ENCODE assay signal across 9 cellular contexts in genomic region chr3:67018105-67018788, GRCh38. TPM values are rescaled to one million over a fixed set of nuclear protein-coding genes. Genes with fewer than 3 reads are reported as not detected.
A peak's percentile ranks its signal among the peaks of the same experiment; 100 is the strongest.
DNase-seq lines count a peak whose midpoint lies in the region; ATAC-seq, FAIRE-seq and TF ChIP-seq lines count a peak whose summit lies in the region.
"Had no signal": no experiment of that assay in that cellular context is flagged by ENCODE, and none has a peak within 500 bp of the region (broad histone marks: within the 10 kb centered on the region; RNA-seq: fewer than 3 reads in every experiment).

No MANE protein-coding gene starts in this region.

- no peak for FAIRE-seq in kidney (lab: Jason Lieb, UNC)
- no peak for FAIRE-seq in RCC 7860 (lab: Jason Lieb, UNC)

- DNase-seq in kidney (peak; percentile 54), body of pancreas (no peak), RCC 7860 (ENCODE audit: low spot score) (no peak), suprapubic skin (ENCODE audit: low spot score in 2 of 2) (no peak)
- no peak for DNase-seq in stimulated activated naive CD4-positive, alpha-beta T cell (lab: John Stamatoyannopoulos, UW)

- ATAC-seq in GM21390 (IDR thresholded peaks at IDR 0.05; ENCODE audit: unreplicated experiment) (peak; percentile 47), body of pancreas (no peak)

- H3K36me3 ChIP-seq in DOHH2 (ENCODE audit: control insufficient read depth, low read length) = peaks cover 16% of the 10 kb centered on the region
- H3K36me3 ChIP-seq in OCI-LY1 (ENCODE audit: insufficient read depth, low read length) = no peaks in the 10 kb centered on the region
- no peaks in the 10 kb centered on the region for H3K36me3 ChIP-seq in kidney (ENCODE audit: control insufficient read depth in 1 of 2, insufficient read depth in 2 of 2, low read length in 2 of 2)
- H3K36me3 ChIP-seq in body of pancreas (replicated peaks in 1 of 2; ENCODE audit: insufficient read depth in 1 of 2, low read depth in 2 of 2) = no peaks in the 10 kb centered on the region
- no peaks in the 10 kb centered on the region for H3K36me3 ChIP-seq in suprapubic skin
- H3K36me3 ChIP-seq: tibial nerve had no signal

- H3K4me1 ChIP-seq in DOHH2 (ENCODE audit: control insufficient read depth, low read length) = peaks cover 71% of the 10 kb centered on the region
- H3K4me1 ChIP-seq in OCI-LY1 (ENCODE audit: insufficient read depth, low read length, severe bottlenecking) = peaks cover 33% of the 10 kb centered on the region
- H3K4me1 ChIP-seq in kidney (ENCODE audit: control insufficient read depth in 1 of 2, insufficient read depth in 1 of 2, low read depth in 1 of 2, low read length in 2 of 2) = no peaks in the 10 kb centered on the region
- peaks cover 7% of the 10 kb centered on the region for H3K4me1 ChIP-seq in body of pancreas
- peaks cover 4% of the 10 kb centered on the region for H3K4me1 ChIP-seq in suprapubic skin

- no peak for TF ChIP-seq POLR2A in body of pancreas (IDR thresholded peaks at IDR 0.05)
- TF ChIP-seq POLR2A in suprapubic skin (IDR thresholded peaks at IDR 0.05) = no peak

- no peaks in the 10 kb centered on the region for H3K9me3 ChIP-seq in DOHH2 (ENCODE audit: control insufficient read depth, insufficient read depth, low read length)
- no peaks in the 10 kb centered on the region for H3K9me3 ChIP-seq in OCI-LY1 (ENCODE audit: low read length)
- no peaks in the 10 kb centered on the region for H3K9me3 ChIP-seq in kidney (ENCODE audit: control insufficient read depth in 1 of 2, low read length in 2 of 2)
- H3K9me3 ChIP-seq in body of pancreas = no peaks in the 10 kb centered on the region
- no peaks in the 10 kb centered on the region for H3K9me3 ChIP-seq in suprapubic skin
- H3K9me3 ChIP-seq: tibial nerve had no signal

- H3K4me2 ChIP-seq in DOHH2 (ENCODE audit: low read length) (peak overlapping the region; percentile 83), OCI-LY1 (ENCODE audit: low read length) (peak overlapping the region; percentile 35)

- TF ChIP-seq CTCF in DOHH2 (IDR thresholded peaks at IDR 0.05; ENCODE audit: low read depth, low read length, poor library complexity, severe bottlenecking) (no peak), OCI-LY1 (IDR thresholded peaks at IDR 0.05; ENCODE audit: low read length) (no peak), kidney (IDR thresholded peaks at IDR 0.05; ENCODE audit: borderline replicate concordance, extremely low read depth, insufficient read depth) (no peak), body of pancreas (IDR thresholded peaks at IDR 0.05) (no peak), suprapubic skin (IDR thresholded peaks at IDR 0.05) (no peak)

- intact Hi-C loops in kidney (cut with DNase I) = no loop called here
- intact Hi-C loops in body of pancreas (cut with DNase I) = no loop called here

- H4K20me1 ChIP-seq in DOHH2 (ENCODE audit: control insufficient read depth, insufficient read depth, low read depth, low read length) (no peaks in the 10 kb centered on the region), OCI-LY1 (ENCODE audit: insufficient read depth, low read length) (no peaks in the 10 kb centered on the region)

- H3K79me2 ChIP-seq in DOHH2 (ENCODE audit: control insufficient read depth, low read length) (peaks cover 29% of the 10 kb centered on the region), OCI-LY1 (ENCODE audit: insufficient read depth, low read length) (no peaks in the 10 kb centered on the region)

- no peak overlapping the region for H3K9ac ChIP-seq in OCI-LY1 (ENCODE audit: low read length)
- no peak overlapping the region for H3K9ac ChIP-seq in kidney (ENCODE audit: low read length in 2 of 2)

- H3K27me3 ChIP-seq in DOHH2 (ENCODE audit: control insufficient read depth, low read length) (no peaks in the 10 kb centered on the region), OCI-LY1 (ENCODE audit: insufficient read depth, low read length) (0 out of 2 replicates have a peak, but pooled peaks cover 4% of the 10 kb centered on the region), body of pancreas (no peaks in the 10 kb centered on the region), suprapubic skin (no peaks in the 10 kb centered on the region)
- H3K27me3 ChIP-seq: tibial nerve had no signal

- H3K27ac ChIP-seq in DOHH2 (ENCODE audit: low read depth, low read length) (peak overlapping the region; percentile 94), OCI-LY1 (ENCODE audit: low read depth, low read length, poor library complexity, severe bottlenecking) (no peak overlapping the region), kidney (ENCODE audit: low read depth in 2 of 2, low read length in 2 of 2) (no peak overlapping the region), body of pancreas (no peak overlapping the region), suprapubic skin (no peak overlapping the region)
- H3K27ac ChIP-seq: tibial nerve had no signal

- H2AFZ ChIP-seq in OCI-LY1 (ENCODE audit: low read length) = no peak overlapping the region

- TF ChIP-seq EP300 in suprapubic skin (IDR thresholded peaks at IDR 0.05) = no peak

- H3F3A ChIP-seq in DOHH2 (ENCODE audit: control insufficient read depth, insufficient read depth) (peaks cover 40% of the 10 kb centered on the region), OCI-LY1 (ENCODE audit: insufficient read depth, low read length) (no peaks in the 10 kb centered on the region)

- 46 to 54% methylated on average over 12 of the region's 12 CpGs for WGBS in body of pancreas, 2 donors
- WGBS in suprapubic skin = 19% methylated on average over 12 of the region's 12 CpGs

- H3K4me3 ChIP-seq in DOHH2 (ENCODE audit: low read length) (peak overlapping the region; percentile 60), OCI-LY1 (ENCODE audit: low read depth, low read length, poor library complexity, severe bottlenecking) (no peak overlapping the region), kidney (ENCODE audit: low read length in 2 of 2) (no peak overlapping the region), body of pancreas (no peak overlapping the region), suprapubic skin (no peak overlapping the region)
- H3K4me3 ChIP-seq: tibial nerve had no signal

- H3K9me2 ChIP-seq in DOHH2 (replicated peaks; ENCODE audit: control insufficient read depth, low read length) = no peaks in the 10 kb centered on the region
- H3K9me2 ChIP-seq in OCI-LY1 (ENCODE audit: low read depth, low read length) = no peaks in the 10 kb centered on the region

RNA-seq across cellular contexts. Expression of gene KBTBD8, which starts 20.1 kb away (rescaled TPM):
- total RNA-seq in kidney (1.8 TPM), body of pancreas (under 1 TPM in 1 of 2 donors, not detected in 1; 0.78 TPM), suprapubic skin (1 to 10 TPM in 2 of 4 donors, under 1 TPM in 2; 0.48 to 1.9 (median 1.0) TPM)
- polyA plus RNA-seq in kidney (ENCODE audit: insufficient read depth, low read depth, low replicate concordance) = 0.43 TPM
